9 cellular contexts compared by ENCODE assay signal in the genomic region with DNA sequence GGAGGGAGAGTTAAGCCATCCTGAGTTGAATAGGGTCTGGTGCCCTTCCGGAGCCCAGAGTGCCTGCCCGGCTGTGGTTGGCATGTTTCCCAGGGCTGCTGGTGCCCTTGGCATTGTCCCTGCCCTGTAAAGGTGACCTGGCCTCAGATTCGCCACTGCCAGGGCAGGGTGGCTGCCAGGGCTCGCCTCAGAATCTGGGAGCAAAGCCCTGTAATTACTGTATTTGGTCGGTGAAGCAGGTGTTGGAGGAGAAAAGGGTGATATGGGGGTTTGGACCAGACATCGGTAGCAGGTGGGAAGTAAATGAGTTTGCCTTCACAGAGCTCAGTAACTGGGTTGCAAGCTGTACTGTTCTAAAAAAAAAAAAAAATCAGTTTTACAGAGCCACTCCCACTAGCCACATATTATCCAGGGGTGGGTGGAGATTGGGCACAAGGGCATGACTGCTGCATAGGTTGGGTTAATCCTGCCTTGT. TPM values are rescaled to one million over a fixed set of nuclear protein-coding genes. Genes with fewer than 3 reads are reported as not detected.
A peak's percentile ranks its signal among the peaks of the same experiment; 100 is the strongest.
DNase-seq lines count a peak whose midpoint lies in the region; ATAC-seq, FAIRE-seq and TF ChIP-seq lines count a peak whose summit lies in the region.
"Had no signal": no experiment of that assay in that cellular context is flagged by ENCODE, and none has a peak within 500 bp of the region (broad histone marks: within the 10 kb centered on the region; RNA-seq: fewer than 3 reads in every experiment).

No MANE protein-coding gene starts in this region.

- H3K36me3 ChIP-seq in esophagus muscularis mucosa (peaks cover 20 to 82% (median 69%) of the 10 kb centered on the region in 4 donors), psoas muscle (ENCODE audit: insufficient read depth in 1 of 2, low read depth in 1 of 2) (peaks cover 0 to 18% of the 10 kb centered on the region in 2 donors)

- FAIRE-seq in GM18507 (lab: Jason Lieb, UNC), result peak; percentile 73
- peak; percentile 84 for FAIRE-seq in RCC 7860 (lab: Jason Lieb, UNC)

- no peak for TF ChIP-seq POLR2A in esophagus muscularis mucosa (IDR thresholded peaks at IDR 0.05; ENCODE audit: low read depth)

- H3K4me1 ChIP-seq in esophagus muscularis mucosa (peaks cover 39 to 43% (median 41%) of the 10 kb centered on the region in 4 donors), psoas muscle (peaks cover 13% of the 10 kb centered on the region)

- ATAC-seq in psoas muscle (peak in 3 of 4 donors; percentile 39 to 58 (median 45)), HG02870 (IDR thresholded peaks at IDR 0.05; ENCODE audit: unreplicated experiment) (no peak)

- H3K4me3 ChIP-seq in esophagus muscularis mucosa (no peak overlapping the region), psoas muscle (no peak overlapping the region)

- no peak for TF ChIP-seq CTCF in esophagus muscularis mucosa (IDR thresholded peaks at IDR 0.05)
- no peak for TF ChIP-seq CTCF in psoas muscle (IDR thresholded peaks at IDR 0.05)

- no peaks in the 10 kb centered on the region for H3K9me3 ChIP-seq in esophagus muscularis mucosa
- no peaks in the 10 kb centered on the region for H3K9me3 ChIP-seq in psoas muscle

- H3K27me3 ChIP-seq in esophagus muscularis mucosa, result no peaks in the 10 kb centered on the region
- H3K27me3 ChIP-seq in psoas muscle (ENCODE audit: insufficient read depth in 3 of 3, low read length in 2 of 3), result no peaks in the 10 kb centered on the region

- no peak for TF ChIP-seq EP300 in esophagus muscularis mucosa (IDR thresholded peaks at IDR 0.05)

- WGBS in esophagus muscularis mucosa, result 34% methylated on average over 4 of the region's 6 CpGs
- WGBS in psoas muscle, 3 donors, result 20 to 33% (median 23%) methylated on average over 6 of the region's 6 CpGs

- DNase-seq in GM18507 (ENCODE audit: extremely low spot score, insufficient read length, low read depth) (no peak), RCC 7860 (ENCODE audit: low spot score) (peak; percentile 45), esophagus muscularis mucosa (ENCODE audit: extremely low spot score) (no peak), psoas muscle (no peak), AG08395 (ENCODE audit: low spot score) (no peak)
- no peak for DNase-seq in stimulated activated naive CD4-positive, alpha-beta T cell (lab: John Stamatoyannopoulos, UW)
- DNase-seq: DMS79, NCI-H526 had no signal

- H3K27ac ChIP-seq in esophagus muscularis mucosa (replicated peaks in 1 of 4), result peak overlapping the region; percentile 30 to 59 (median 44)
- H3K27ac ChIP-seq in psoas muscle, result peak overlapping the region; percentile 39

- intact Hi-C loops in esophagus muscularis mucosa (cut with DNase I) (no loop called here), psoas muscle (cut with DNase I) (no loop called here)

RNA-seq across cellular contexts. Expression of gene RGS3, which starts 47.6 kb away (rescaled TPM):
- total RNA-seq in esophagus muscularis mucosa (100 to 1,000 TPM in 1 of 4 donors, 10 to 100 TPM in 3; 37.3 to 121 (median 68.5) TPM), psoas muscle (10 to 100 TPM; 10.6 to 38.1 (median 18.3) TPM)
- 10 to 100 TPM in 2 of 3 donors, 1 to 10 TPM in 1; 7.1 to 18.4 (median 12.8) TPM for polyA plus RNA-seq in psoas muscle
